Comparison of ENCODE assay signal across 1 cellular context in the genomic region with DNA sequence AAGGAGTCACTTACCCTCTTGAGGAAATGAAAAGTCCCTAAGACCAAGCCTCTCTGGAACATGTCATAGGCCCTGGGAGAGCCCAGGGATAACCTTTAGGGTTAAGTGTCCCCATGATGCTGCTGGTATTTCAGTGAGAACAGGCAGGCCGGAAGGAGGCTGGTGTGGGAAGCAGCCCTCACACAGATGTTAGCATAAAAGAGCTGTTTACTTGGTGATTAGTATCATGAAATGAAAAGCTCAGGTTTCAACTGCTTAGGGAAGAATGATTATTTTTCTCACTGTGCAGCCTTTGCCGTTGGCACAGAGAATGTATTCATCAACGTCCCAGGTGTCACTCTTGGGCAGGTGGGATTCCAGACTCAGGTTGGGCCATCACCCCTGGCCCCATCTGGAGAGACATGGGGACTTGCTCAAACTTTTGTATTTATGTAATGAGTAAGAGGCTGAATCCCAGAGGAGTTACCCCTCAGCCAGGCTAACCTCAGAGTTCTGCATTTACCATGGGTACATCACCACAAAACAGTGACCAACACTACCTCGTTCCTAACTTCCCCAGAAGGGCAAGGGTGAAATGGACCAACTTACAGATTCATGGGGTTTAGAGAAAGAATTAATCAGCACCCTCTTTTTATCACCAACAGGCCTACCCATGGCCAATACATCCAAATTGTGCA.
TF ChIP-seq lines count a peak whose summit lies in the region.

No MANE protein-coding gene starts in this region.

TF ChIP-seq in HEK293, 187 proteins besides CTCF, POLR2A, EP300 and RAD21 (continued from another document):
- TF ChIP-seq, protein P1, sequence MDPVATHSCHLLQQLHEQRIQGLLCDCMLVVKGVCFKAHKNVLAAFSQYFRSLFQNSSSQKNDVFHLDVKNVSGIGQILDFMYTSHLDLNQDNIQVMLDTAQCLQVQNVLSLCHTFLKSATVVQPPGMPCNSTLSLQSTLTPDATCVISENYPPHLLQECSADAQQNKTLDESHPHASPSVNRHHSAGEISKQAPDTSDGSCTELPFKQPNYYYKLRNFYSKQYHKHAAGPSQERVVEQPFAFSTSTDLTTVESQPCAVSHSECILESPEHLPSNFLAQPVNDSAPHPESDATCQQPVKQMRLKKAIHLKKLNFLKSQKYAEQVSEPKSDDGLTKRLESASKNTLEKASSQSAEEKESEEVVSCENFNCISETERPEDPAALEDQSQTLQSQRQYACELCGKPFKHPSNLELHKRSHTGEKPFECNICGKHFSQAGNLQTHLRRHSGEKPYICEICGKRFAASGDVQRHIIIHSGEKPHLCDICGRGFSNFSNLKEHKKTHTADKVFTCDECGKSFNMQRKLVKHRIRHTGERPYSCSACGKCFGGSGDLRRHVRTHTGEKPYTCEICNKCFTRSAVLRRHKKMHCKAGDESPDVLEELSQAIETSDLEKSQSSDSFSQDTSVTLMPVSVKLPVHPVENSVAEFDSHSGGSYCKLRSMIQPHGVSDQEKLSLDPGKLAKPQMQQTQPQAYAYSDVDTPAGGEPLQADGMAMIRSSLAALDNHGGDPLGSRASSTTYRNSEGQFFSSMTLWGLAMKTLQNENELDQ (tag by site-specific recombination; IDR thresholded peaks at IDR 0.05; ENCODE audit: low read depth) = no peak
- TF ChIP-seq ZNF114 (tag by site-specific recombination; IDR thresholded peaks at IDR 0.05) = no peak
- no peak for TF ChIP-seq BCL11A (tag by site-specific recombination; IDR thresholded peaks at IDR 0.05; ENCODE audit: low read depth)
- TF ChIP-seq GFI1B (tag by site-specific recombination; IDR thresholded peaks at IDR 0.05) = no peak
- TF ChIP-seq ZNF202 (tag by site-specific recombination; IDR thresholded peaks at IDR 0.05; ENCODE audit: borderline replicate concordance) = no peak
- TF ChIP-seq, protein P2, sequence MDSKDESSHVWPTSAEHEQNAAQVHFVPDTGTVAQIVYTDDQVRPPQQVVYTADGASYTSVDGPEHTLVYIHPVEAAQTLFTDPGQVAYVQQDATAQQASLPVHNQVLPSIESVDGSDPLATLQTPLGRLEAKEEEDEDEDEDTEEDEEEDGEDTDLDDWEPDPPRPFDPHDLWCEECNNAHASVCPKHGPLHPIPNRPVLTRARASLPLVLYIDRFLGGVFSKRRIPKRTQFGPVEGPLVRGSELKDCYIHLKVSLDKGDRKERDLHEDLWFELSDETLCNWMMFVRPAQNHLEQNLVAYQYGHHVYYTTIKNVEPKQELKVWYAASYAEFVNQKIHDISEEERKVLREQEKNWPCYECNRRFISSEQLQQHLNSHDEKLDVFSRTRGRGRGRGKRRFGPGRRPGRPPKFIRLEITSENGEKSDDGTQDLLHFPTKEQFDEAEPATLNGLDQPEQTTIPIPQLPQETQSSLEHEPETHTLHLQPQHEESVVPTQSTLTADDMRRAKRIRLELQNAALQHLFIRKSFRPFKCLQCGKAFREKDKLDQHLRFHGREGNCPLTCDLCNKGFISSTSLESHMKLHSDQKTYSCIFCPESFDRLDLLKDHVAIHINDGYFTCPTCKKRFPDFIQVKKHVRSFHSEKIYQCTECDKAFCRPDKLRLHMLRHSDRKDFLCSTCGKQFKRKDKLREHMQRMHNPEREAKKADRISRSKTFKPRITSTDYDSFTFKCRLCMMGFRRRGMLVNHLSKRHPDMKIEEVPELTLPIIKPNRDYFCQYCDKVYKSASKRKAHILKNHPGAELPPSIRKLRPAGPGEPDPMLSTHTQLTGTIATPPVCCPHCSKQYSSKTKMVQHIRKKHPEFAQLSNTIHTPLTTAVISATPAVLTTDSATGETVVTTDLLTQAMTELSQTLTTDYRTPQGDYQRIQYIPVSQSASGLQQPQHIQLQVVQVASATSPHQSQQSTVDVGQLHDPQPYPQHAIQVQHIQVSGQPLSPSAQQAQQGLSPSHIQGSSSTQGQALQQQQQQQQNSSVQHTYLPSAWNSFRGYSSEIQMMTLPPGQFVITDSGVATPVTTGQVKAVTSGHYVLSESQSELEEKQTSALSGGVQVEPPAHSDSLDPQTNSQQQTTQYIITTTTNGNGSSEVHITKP (tag by site-specific recombination; IDR thresholded peaks at IDR 0.05) = 0 out of 2 replicates have a peak, but pooled peaks have one; percentile 11
- peak; percentile 55; the same call in 1 of the 2 replicates for TF ChIP-seq ZNF214 (tag by site-specific recombination; IDR thresholded peaks at IDR 0.05; ENCODE audit: borderline replicate concordance)
- TF ChIP-seq ZNF549 (tag by site-specific recombination; IDR thresholded peaks at IDR 0.05) = no peak
- no peak for TF ChIP-seq ZNF175 (tag by site-specific recombination; IDR thresholded peaks at IDR 0.05)
- 0 out of 2 replicates have a peak, but pooled peaks have one; percentile 14 for TF ChIP-seq ZNF843 (tag by site-specific recombination; IDR thresholded peaks at IDR 0.05)
- TF ChIP-seq ZNF341 (tag by site-specific recombination; IDR thresholded peaks at IDR 0.05; ENCODE audit: low read depth) = no peak
- TF ChIP-seq, protein P3, sequence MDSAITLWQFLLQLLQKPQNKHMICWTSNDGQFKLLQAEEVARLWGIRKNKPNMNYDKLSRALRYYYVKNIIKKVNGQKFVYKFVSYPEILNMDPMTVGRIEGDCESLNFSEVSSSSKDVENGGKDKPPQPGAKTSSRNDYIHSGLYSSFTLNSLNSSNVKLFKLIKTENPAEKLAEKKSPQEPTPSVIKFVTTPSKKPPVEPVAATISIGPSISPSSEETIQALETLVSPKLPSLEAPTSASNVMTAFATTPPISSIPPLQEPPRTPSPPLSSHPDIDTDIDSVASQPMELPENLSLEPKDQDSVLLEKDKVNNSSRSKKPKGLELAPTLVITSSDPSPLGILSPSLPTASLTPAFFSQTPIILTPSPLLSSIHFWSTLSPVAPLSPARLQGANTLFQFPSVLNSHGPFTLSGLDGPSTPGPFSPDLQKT (IDR thresholded peaks at IDR 0.05; ENCODE audit: borderline replicate concordance, low read depth, low read length) = no peak
- TF ChIP-seq ZSCAN30 (tag by site-specific recombination; IDR thresholded peaks at IDR 0.05) = peak; percentile 71
- TF ChIP-seq ZNF510 (tag by site-specific recombination; IDR thresholded peaks at IDR 0.05; ENCODE audit: insufficient replicate concordance) = peak; percentile 85
- peak; percentile 91 for TF ChIP-seq GLIS1 (tag by site-specific recombination; IDR thresholded peaks at IDR 0.05)
- no peak for TF ChIP-seq ZNF423 (tag by site-specific recombination; IDR thresholded peaks at IDR 0.05)
- no peak for TF ChIP-seq MYNN (tag by site-specific recombination; IDR thresholded peaks at IDR 0.05; ENCODE audit: borderline replicate concordance)
- no peak for TF ChIP-seq SP3 (tag by site-specific recombination; IDR thresholded peaks at IDR 0.05)
- TF ChIP-seq ZFHX2 (tag by site-specific recombination; conservative IDR thresholded peaks at IDR 0.05) = 0 out of 2 replicates have a peak, but pooled peaks have one; percentile 18
- TF ChIP-seq ZNF473 (tag by site-specific recombination; IDR thresholded peaks at IDR 0.05) = no peak
- TF ChIP-seq TCF7L2 (IDR thresholded peaks at IDR 0.05; ENCODE audit: borderline replicate concordance, low read depth, low read length) = no peak
- TF ChIP-seq, protein P4, sequence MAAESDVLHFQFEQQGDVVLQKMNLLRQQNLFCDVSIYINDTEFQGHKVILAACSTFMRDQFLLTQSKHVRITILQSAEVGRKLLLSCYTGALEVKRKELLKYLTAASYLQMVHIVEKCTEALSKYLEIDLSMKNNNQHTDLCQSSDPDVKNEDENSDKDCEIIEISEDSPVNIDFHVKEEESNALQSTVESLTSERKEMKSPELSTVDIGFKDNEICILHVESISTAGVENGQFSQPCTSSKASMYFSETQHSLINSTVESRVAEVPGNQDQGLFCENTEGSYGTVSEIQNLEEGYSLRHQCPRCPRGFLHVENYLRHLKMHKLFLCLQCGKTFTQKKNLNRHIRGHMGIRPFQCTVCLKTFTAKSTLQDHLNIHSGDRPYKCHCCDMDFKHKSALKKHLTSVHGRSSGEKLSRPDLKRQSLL (tag by site-specific recombination; IDR thresholded peaks at IDR 0.05) = no peak
- TF ChIP-seq OSR2 (tag by site-specific recombination; IDR thresholded peaks at IDR 0.05) = peak; percentile 38; the same call in 1 of the 2 replicates
- TF ChIP-seq ZNF530 (tag by site-specific recombination; IDR thresholded peaks at IDR 0.05; ENCODE audit: low read depth) = no peak
- no peak for TF ChIP-seq ZNF521 (tag by site-specific recombination; IDR thresholded peaks at IDR 0.05)
- TF ChIP-seq, protein P5, sequence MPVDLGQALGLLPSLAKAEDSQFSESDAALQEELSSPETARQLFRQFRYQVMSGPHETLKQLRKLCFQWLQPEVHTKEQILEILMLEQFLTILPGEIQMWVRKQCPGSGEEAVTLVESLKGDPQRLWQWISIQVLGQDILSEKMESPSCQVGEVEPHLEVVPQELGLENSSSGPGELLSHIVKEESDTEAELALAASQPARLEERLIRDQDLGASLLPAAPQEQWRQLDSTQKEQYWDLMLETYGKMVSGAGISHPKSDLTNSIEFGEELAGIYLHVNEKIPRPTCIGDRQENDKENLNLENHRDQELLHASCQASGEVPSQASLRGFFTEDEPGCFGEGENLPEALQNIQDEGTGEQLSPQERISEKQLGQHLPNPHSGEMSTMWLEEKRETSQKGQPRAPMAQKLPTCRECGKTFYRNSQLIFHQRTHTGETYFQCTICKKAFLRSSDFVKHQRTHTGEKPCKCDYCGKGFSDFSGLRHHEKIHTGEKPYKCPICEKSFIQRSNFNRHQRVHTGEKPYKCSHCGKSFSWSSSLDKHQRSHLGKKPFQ (tag by site-specific recombination; IDR thresholded peaks at IDR 0.05) = peak; percentile 54; the same call in 1 of the 2 replicates
- TF ChIP-seq ZNF335 (tag by site-specific recombination; conservative IDR thresholded peaks at IDR 0.05) = peak; percentile 47; the same call in 1 of the 2 replicates
TF ChIP-seq in HEK293: peak in this region for 11.
